ENCODE assay signal across 8 cellular contexts in the genomic region with DNA sequence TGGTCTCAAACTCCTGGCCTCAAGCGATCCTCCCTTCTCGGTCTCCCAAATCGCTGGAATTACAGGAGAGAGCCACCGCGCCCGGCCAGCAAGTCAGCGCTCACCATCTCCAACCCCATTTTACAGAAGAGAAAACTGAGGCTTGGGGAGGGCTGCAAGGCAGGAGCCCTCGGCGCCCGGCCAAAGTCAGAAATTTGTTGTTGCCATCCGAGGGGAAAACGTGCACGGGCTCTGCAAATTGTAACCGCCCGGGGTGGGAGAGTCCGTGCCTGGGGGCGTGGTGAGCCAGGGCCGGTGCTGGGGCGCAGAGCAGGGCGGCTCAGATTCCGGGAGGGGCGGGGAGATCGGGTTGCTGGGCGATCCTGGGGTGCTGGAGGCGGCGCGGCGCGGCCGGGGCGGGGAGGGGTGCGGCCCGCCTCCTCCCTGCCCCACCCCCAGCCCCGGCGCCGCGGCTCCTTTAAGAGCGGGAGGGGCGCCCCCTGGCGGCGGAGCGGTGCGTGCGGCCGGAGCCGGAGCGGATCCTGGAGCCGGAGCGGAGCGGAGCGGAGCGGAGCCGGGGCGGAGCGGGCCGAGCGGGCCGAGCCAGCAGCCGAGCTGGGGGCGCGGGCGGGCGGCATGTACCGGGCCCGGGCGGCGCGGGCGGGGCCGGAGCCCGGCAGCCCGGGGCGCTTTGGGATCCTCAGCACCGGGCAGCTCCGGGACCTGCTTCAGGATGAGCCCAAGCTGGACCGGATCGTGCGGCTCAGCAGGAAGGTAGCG. TPM values are rescaled to one million over a fixed set of nuclear protein-coding genes. Genes with fewer than 3 reads are reported as not detected.
DNase-seq lines count a peak whose midpoint lies in the region; ATAC-seq, FAIRE-seq and TF ChIP-seq lines count a peak whose summit lies in the region.

A gene with protein sequence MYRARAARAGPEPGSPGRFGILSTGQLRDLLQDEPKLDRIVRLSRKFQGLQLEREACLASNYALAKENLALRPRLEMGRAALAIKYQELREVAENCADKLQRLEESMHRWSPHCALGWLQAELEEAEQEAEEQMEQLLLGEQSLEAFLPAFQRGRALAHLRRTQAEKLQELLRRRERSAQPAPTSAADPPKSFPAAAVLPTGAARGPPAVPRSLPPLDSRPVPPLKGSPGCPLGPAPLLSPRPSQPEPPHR (plus strand): TSS at position 488 of the 759 bp plus-strand sequence. CDS start 128 bp downstream, at position 616.

- peak in 1 of 2 experiments; percentile 27; a peak in 2 of 4 replicates for TF ChIP-seq EP300 in SK-N-SH (IDR thresholded peaks at IDR 0.05; ENCODE audit: borderline replicate concordance in 1 of 2, low read depth in 1 of 2, low read length in 1 of 2)
- no peak for TF ChIP-seq EP300 in ovary (IDR thresholded peaks at IDR 0.05)

- H3K9me3 ChIP-seq in SK-N-SH: no peaks in the 10 kb centered on the region
- H3K9me3 ChIP-seq in ovary: peaks cover 0 to 4% of the 10 kb centered on the region in 2 donors
- H3K9me3 ChIP-seq in thymus (ENCODE audit: control insufficient read depth): peaks cover 1% of the 10 kb centered on the region

- H3K27me3 Mint-ChIP-seq in activated naive CD4-positive, alpha-beta T cell treated with anti-CD3 and anti-CD28 coated beads, Interleukin-2, amount 50 U/mL, for 24 hours: peaks cover 16% of the 10 kb centered on the region

- peaks cover 6% of the 10 kb centered on the region for H3F3A ChIP-seq in SK-N-SH (replicated peaks; ENCODE audit: insufficient read depth)

- DNase-seq in ELR (ENCODE audit: low read depth) (peak; percentile 89), H54 (ENCODE audit: insufficient read length, low spot score) (peak; percentile 91), M059J (ENCODE audit: low read depth) (peak; percentile 85), SK-N-SH (peak; percentile 100), Right ventricle myocardium inferior (ENCODE audit: missing footprints) (peak; percentile 96), ovary (peak; percentile 89 to 95 (median 94))

- H3K4me1 Mint-ChIP-seq in activated naive CD4-positive, alpha-beta T cell treated with anti-CD3 and anti-CD28 coated beads, Interleukin-2, amount 50 U/mL, for 24 hours: peaks cover 6% of the 10 kb centered on the region

- H3K27ac Mint-ChIP-seq in activated naive CD4-positive, alpha-beta T cell treated with anti-CD3 and anti-CD28 coated beads, Interleukin-2, amount 50 U/mL, for 24 hours: peak within 1 kb of the TSS; percentile 4

- TF ChIP-seq POLR2A in H54 (IDR thresholded peaks at IDR 0.05; ENCODE audit: low read depth, low read length) (no peak), ovary (IDR thresholded peaks at IDR 0.05) (no peak)

- H3K9me3 Mint-ChIP-seq in activated naive CD4-positive, alpha-beta T cell treated with anti-CD3 and anti-CD28 coated beads, Interleukin-2, amount 50 U/mL, for 24 hours: no peaks in the 10 kb centered on the region

- no peaks in the 10 kb centered on the region for H3K36me3 Mint-ChIP-seq in activated naive CD4-positive, alpha-beta T cell treated with anti-CD3 and anti-CD28 coated beads, Interleukin-2, amount 50 U/mL, for 24 hours

- ATAC-seq in Right ventricle myocardium inferior: peak; percentile 97

- H3K4me3 ChIP-seq in SK-N-SH (ENCODE audit: low read depth in 2 of 2, low read length in 1 of 2) (peak within 1 kb of the TSS; percentile 70 to 75), ovary (peak within 1 kb of the TSS; percentile 43), thymus (ENCODE audit: low read length) (peak within 1 kb of the TSS; percentile 83)

- POLR2A ChIA-PET in SK-N-SH (lab: Yijun Ruan, JAX): interaction anchor here (1.3 to 1.5 kb wide), 2 partner anchors 58 to 61 kb away, joined by 3 to 4 read pairs; no protein-coding TSS in a partner anchor

- H4K20me1 ChIP-seq in SK-N-SH (ENCODE audit: insufficient read depth): no peaks in the 10 kb centered on the region

- H3K4me3 Mint-ChIP-seq in activated naive CD4-positive, alpha-beta T cell treated with anti-CD3 and anti-CD28 coated beads, Interleukin-2, amount 50 U/mL, for 24 hours: peak within 1 kb of the TSS; percentile 69

- H3K4me2 ChIP-seq in SK-N-SH: peak within 1 kb of the TSS; percentile 93

- H3K27ac ChIP-seq in SK-N-SH (ENCODE audit: low read depth in 2 of 2, low read length in 1 of 2): peak within 1 kb of the TSS in 1 of 2 experiments; percentile 22; a peak in 1 of 4 replicates
- H3K27ac ChIP-seq in ovary: no peak within 1 kb of the TSS
- H3K27ac ChIP-seq in thymus (ENCODE audit: low read depth): no peak within 1 kb of the TSS

- H3K36me3 ChIP-seq in SK-N-SH (replicated peaks in 1 of 2; ENCODE audit: control insufficient read depth in 1 of 2, insufficient read depth in 2 of 2, low read length in 1 of 2) (peaks cover 0 to 2% of the 10 kb centered on the region in 2 experiments), ovary (no peaks in the 10 kb centered on the region), thymus (ENCODE audit: control insufficient read depth, insufficient read depth) (no peaks in the 10 kb centered on the region)

- intact Hi-C loops in Right ventricle myocardium inferior (cut with DNase I): loop anchor here (1.0 to 5.0 kb wide), 2 partner anchors 16 to 55 kb away; a partner anchor contains a TSS
- intact Hi-C loops in ovary (cut with DNase I): loop anchor here in 3 of 4 donors (10.0 kb wide), 2 partner anchors 57 to 63 kb away; no protein-coding TSS in a partner anchor

- CTCF ChIA-PET in SK-N-SH (lab: Yijun Ruan, JAX): interaction anchor here (0.6 to 7.9 kb wide), 43 partner anchors 8 to 187 kb away, joined by 3 to 125 read pairs (median 4); a partner anchor contains a TSS

- 0 out of 2 replicates have a peak, but pooled peaks cover 4% of the 10 kb centered on the region for H3K79me2 ChIP-seq in SK-N-SH (ENCODE audit: insufficient read depth)

- H3K9me2 ChIP-seq in SK-N-SH: no peaks in the 10 kb centered on the region

- under 1% methylated on average over 39 of the region's 79 CpGs for WGBS in SK-N-SH (ENCODE audit: low lambda C conversion rate)
- 2 to 6% (median 4%) methylated on average over 37 to 79 of the region's 79 CpGs for WGBS in ovary, 3 donors
- WGBS in thymus: 3% methylated on average over 79 of the region's 79 CpGs

- peak within 1 kb of the TSS; percentile 77 for H2AFZ ChIP-seq in SK-N-SH (ENCODE audit: low read depth)

- peak within 1 kb of the TSS; percentile 73 for H3K9ac ChIP-seq in SK-N-SH

- peak; percentile 64 for TF ChIP-seq RAD21 in SK-N-SH (IDR thresholded peaks at IDR 0.05; ENCODE audit: low read length)

- TF ChIP-seq CTCF in SK-N-SH (IDR thresholded peaks at IDR 0.05): peak; percentile 70
- TF ChIP-seq CTCF in ovary (IDR thresholded peaks at IDR 0.05): peak; percentile 56 to 93 (median 91)

- peaks cover 0 to 8% of the 10 kb centered on the region in 2 experiments; a peak in 1 of 4 replicates for H3K4me1 ChIP-seq in SK-N-SH (ENCODE audit: control insufficient read depth in 1 of 2, insufficient read depth in 2 of 2, low read depth in 1 of 2, low read length in 1 of 2)
- peaks cover 8% of the 10 kb centered on the region for H3K4me1 ChIP-seq in ovary (ENCODE audit: insufficient read depth)
- H3K4me1 ChIP-seq in thymus (ENCODE audit: control insufficient read depth, insufficient read depth, low read length): no peaks in the 10 kb centered on the region

- H3K27me3 ChIP-seq in SK-N-SH (ENCODE audit: insufficient read depth) (0 out of 2 replicates have a peak, but pooled peaks cover 6% of the 10 kb centered on the region), ovary (no peaks in the 10 kb centered on the region), thymus (ENCODE audit: control insufficient read depth, insufficient read depth) (peaks cover 30% of the 10 kb centered on the region)

- no peak for FAIRE-seq in H54 (lab: Jason Lieb, UNC)

TF ChIP-seq in SK-N-SH, 30 proteins besides CTCF, POLR2A, EP300 and RAD21:
- TF ChIP-seq, protein P1, sequence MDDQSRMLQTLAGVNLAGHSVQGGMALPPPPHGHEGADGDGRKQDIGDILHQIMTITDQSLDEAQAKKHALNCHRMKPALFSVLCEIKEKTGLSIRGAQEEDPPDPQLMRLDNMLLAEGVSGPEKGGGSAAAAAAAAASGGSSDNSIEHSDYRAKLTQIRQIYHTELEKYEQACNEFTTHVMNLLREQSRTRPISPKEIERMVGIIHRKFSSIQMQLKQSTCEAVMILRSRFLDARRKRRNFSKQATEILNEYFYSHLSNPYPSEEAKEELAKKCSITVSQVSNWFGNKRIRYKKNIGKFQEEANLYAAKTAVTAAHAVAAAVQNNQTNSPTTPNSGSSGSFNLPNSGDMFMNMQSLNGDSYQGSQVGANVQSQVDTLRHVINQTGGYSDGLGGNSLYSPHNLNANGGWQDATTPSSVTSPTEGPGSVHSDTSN (IDR thresholded peaks at IDR 0.05): peak; percentile 12; the same call in 1 of the 2 replicates
- peak; percentile 40; the same call in 1 of the 2 replicates for TF ChIP-seq NRF1 (IDR thresholded peaks at IDR 0.05; ENCODE audit: low read depth, low read length)
- peak; percentile 76; the same call in 1 of the 2 replicates for TF ChIP-seq MXI1 (IDR thresholded peaks at IDR 0.05; ENCODE audit: low read depth, low read length)
- no peak for TF ChIP-seq JUND (IDR thresholded peaks at IDR 0.05)
- no peak for TF ChIP-seq EZH2phosphoT487 (IDR thresholded peaks at IDR 0.05; ENCODE audit: borderline replicate concordance, low read depth)
- TF ChIP-seq, protein P2, sequence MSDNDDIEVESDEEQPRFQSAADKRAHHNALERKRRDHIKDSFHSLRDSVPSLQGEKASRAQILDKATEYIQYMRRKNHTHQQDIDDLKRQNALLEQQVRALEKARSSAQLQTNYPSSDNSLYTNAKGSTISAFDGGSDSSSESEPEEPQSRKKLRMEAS (IDR thresholded peaks at IDR 0.05; ENCODE audit: low read depth): peak; percentile 69
- no peak for TF ChIP-seq ELF1 (IDR thresholded peaks at IDR 0.05)
- TF ChIP-seq TAF1 (IDR thresholded peaks at IDR 0.05; ENCODE audit: borderline replicate concordance, low read depth, low read length): peak; percentile 76; the same call in 1 of the 2 replicates
- 0 out of 2 replicates have a peak, but pooled peaks have one; percentile 19 for TF ChIP-seq NFIC (IDR thresholded peaks at IDR 0.05; ENCODE audit: borderline replicate concordance)
- peak; percentile 87 for TF ChIP-seq SMC3 (IDR thresholded peaks at IDR 0.05; ENCODE audit: low read depth, low read length)
- TF ChIP-seq FOXM1 (IDR thresholded peaks at IDR 0.05; ENCODE audit: low read depth): 0 out of 2 replicates have a peak, but pooled peaks have one; percentile 36

RNA-seq across cellular contexts. Expression of the gene that starts here (rescaled TPM):
- total RNA-seq in M059J (2014; rRNA removed; shearing (Covaris generic)): 1.7 and 5.1 TPM in 2 replicates
- polyA plus RNA-seq in SK-N-SH (2012; rRNA removed) (5.7 and 7.4 TPM in 2 replicates), ovary (1 to 10 TPM in 1 of 2 donors, under 1 TPM in 1; 0.28 to 6.1 TPM), thymus (2.7 TPM)
- 3.7 and 5.9 TPM in 2 replicates for polyA plus RNA-seq in SK-N-SH (2012; cell fraction: cytosol; rRNA removed)
- polyA plus RNA-seq in SK-N-SH (2012; cell fraction: nucleus; rRNA removed): 5.7 and 10.9 TPM in 2 replicates
- total RNA-seq in Right ventricle myocardium inferior (3.0 TPM), ovary (1 to 10 TPM; 4.7 to 8.8 (median 6.3) TPM)
